28 cellular contexts compared by ENCODE assay signal in the genomic region with DNA sequence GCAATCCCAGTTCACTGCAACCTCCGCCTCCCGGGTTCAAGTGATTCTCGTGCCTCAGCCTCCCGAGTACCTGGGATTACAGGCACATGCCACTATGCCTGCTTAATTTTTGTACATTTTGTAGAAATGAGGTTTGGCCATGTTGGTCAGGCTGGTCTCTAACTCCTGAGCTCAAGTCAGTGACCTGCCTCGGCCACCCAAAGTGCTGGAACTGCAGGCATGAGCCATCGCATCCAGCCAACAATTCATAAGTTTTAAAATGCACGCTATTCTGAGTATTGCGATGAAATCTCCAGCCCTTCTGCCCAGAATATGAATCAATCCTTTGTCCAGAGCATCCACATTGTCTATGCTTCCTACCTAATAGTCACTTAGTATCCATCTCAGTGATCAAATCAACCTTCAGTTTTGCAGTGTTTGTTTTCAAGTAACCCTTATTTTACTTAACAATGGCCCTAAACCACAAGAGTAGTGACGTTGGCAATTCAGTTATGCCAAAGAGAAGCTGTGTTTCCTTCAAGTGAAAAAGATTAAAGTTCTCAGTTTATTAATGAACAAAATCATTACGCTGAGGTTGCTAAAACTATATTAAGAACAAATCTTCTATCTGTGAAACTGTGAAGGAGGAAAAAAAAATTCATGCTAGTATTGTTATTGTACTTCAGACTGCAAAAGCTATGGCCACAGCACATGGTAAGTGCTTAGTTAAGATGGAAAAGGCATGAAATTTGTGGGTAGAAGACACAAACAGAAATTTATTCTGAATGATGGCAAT.
"Had no signal": no experiment of that assay in that cellular context is flagged by ENCODE, and none has a peak within 500 bp of the region (broad histone marks: within the 10 kb centered on the region; RNA-seq: fewer than 3 reads in every experiment).

No MANE protein-coding gene starts in this region.

- ATAC-seq: effector memory CD8-positive, alpha-beta T cell; left ventricle myocardium superior had no signal

- FAIRE-seq: colon, endothelial cell of umbilical vein, frontal cortex had no signal

- H3K27ac ChIP-seq: adrenal gland, ascending aorta, brain microvascular endothelial cell, dorsolateral prefrontal cortex, esophagus muscularis mucosa, hepatocyte, sigmoid colon, thoracic aorta, upper lobe of left lung had no signal

- H3K9me3 ChIP-seq: adrenal gland, ascending aorta, esophagus muscularis mucosa, sigmoid colon, thoracic aorta, upper lobe of left lung had no signal

- H3K4me1 Mint-ChIP-seq: neural crest cell had no signal

- H3K27ac Mint-ChIP-seq: activated naive CD8-positive, alpha-beta T cell had no signal

- H3K36me3 Mint-ChIP-seq: activated naive CD8-positive, alpha-beta T cell had no signal

- H3K27me3 Mint-ChIP-seq: activated naive CD8-positive, alpha-beta T cell; effector memory CD8-positive, alpha-beta T cell had no signal

- H3K4me3 Mint-ChIP-seq: activated naive CD8-positive, alpha-beta T cell; effector memory CD8-positive, alpha-beta T cell; immature natural killer cell; neural crest cell had no signal

- DNase-seq: activated gamma-delta T cell treated with Interleukin-2 at 50 U/mL for 16 hours; activated T-cell treated with anti-CD3 and anti-CD28 coated beads, Interleukin-2, amount 50 U/mL, for 1 hour; adrenal gland; brain microvascular endothelial cell; central memory CD4-positive, alpha-beta T cell; dorsolateral prefrontal cortex; effector memory CD8-positive, alpha-beta T cell; glutamatergic neuron; immature natural killer cell; kidney glomerular epithelial cell; left ventricle myocardium superior; occipital lobe; sigmoid colon; stimulated activated CD4-positive, alpha-beta T cell treated with anti-CD3 and anti-CD28 coated beads, Interleukin-15, amount 100 ng/mL, for 24 hours; stimulated activated CD8-positive, alpha-beta memory T cell treated with anti-CD3 and anti-CD28 coated beads, Interleukin-4, amount 100 ng/mL, for 48 hours; stimulated activated naive CD4-positive, alpha-beta T cell treated with Interleukin-2 at 50 U/mL for 16 hours; T-helper 1 cell; T-helper 9 cell; upper lobe of left lung had no signal

- H3K9me3 Mint-ChIP-seq: effector memory CD8-positive, alpha-beta T cell; immature natural killer cell; neural crest cell had no signal

- H3K36me3 ChIP-seq: adrenal gland, ascending aorta, brain microvascular endothelial cell, esophagus muscularis mucosa, sigmoid colon, thoracic aorta, upper lobe of left lung had no signal
